In the genomic region with DNA sequence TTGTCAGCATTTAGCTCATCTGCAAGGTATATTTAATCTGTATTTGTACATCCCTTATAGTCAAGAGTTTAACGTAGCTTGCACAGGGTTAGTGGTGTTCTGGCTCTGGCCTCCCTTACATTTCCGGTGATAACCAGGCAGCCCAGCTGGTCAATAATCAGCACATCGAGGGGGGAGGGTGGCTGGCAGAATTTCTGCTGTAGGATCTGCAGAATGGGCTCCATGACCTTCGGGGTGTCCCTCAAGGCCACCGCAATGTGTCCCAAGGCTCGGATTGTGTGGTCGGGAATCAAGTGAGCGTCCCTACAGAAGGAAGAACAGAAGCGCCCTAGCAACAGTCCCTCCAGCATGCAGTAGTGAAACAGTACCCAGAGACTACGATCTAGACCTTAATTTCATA, we compare ENCODE assay signal across 26 cellular contexts. TPM values are rescaled to one million over a fixed set of nuclear protein-coding genes. Genes with fewer than 3 reads are reported as not detected.
A peak's percentile ranks its signal among the peaks of the same experiment; 100 is the strongest.
DNase-seq lines count a peak whose midpoint lies in the region; ATAC-seq, FAIRE-seq and TF ChIP-seq lines count a peak whose summit lies in the region.
"Had no signal": no experiment of that assay in that cellular context is flagged by ENCODE, and none has a peak within 500 bp of the region (broad histone marks: within the 10 kb centered on the region; RNA-seq: fewer than 3 reads in every experiment).

No MANE protein-coding gene starts in this region.

- H3K9ac ChIP-seq in SK-N-SH = no peak overlapping the region
- H3K9ac ChIP-seq: GM23248 had no signal

- H3K27me3 ChIP-seq in SK-N-SH (ENCODE audit: insufficient read depth) (no peaks in the 10 kb centered on the region), tibial artery (no peaks in the 10 kb centered on the region)
- H3K27me3 ChIP-seq: MG63, SJSA1 had no signal

- H3K4me1 ChIP-seq in SK-N-SH (ENCODE audit: control insufficient read depth in 1 of 2, insufficient read depth in 2 of 2, low read depth in 1 of 2, low read length in 1 of 2) (peaks cover 0 to 15% of the 10 kb centered on the region in 2 experiments; a peak in 1 of 4 replicates), tibial artery (no peaks in the 10 kb centered on the region)

- FAIRE-seq in GM12892 (lab: Jason Lieb, UNC) = no peak

- CTCF ChIA-PET in SK-N-SH (lab: Yijun Ruan, JAX) = interaction anchor here (1.0 to 6.8 kb wide), 2 partner anchors 14 to 36 kb away, joined by 4 to 43 read pairs; no protein-coding TSS in a partner anchor

- no peak overlapping the region for H3K4me2 ChIP-seq in SK-N-SH

- peak in 1 of 2 experiments; percentile 28; a peak in 1 of 4 replicates for TF ChIP-seq EP300 in SK-N-SH (IDR thresholded peaks at IDR 0.05; ENCODE audit: borderline replicate concordance in 1 of 2, low read depth in 1 of 2, low read length in 1 of 2)

- POLR2A ChIA-PET in SK-N-SH (lab: Yijun Ruan, JAX) = no interaction called here

- intact Hi-C loops in tibial artery (cut with DNase I; ENCODE audit: low total_unique reads) = no loop called here

- TF ChIP-seq POLR2A in GM12892 (IDR thresholded peaks at IDR 0.05; ENCODE audit: low read depth, low read length) = no peak

- peak; percentile 64 for DNase-seq in SK-N-SH
- no peak for DNase-seq in mesothelial cell of epicardium (ENCODE audit: low spot score in 2 of 2, unreplicated experiment in 2 of 2)
- no peak for DNase-seq in type B pancreatic cell (ENCODE audit: extremely low spot score, unreplicated experiment)
- no peak for DNase-seq in tibial artery
- DNase-seq in GM12892 (ENCODE audit: insufficient read length) = no peak
- DNase-seq in stimulated activated naive CD8-positive, alpha-beta T cell treated with anti-CD3 and anti-CD28 coated beads, Interleukin-15, Interleukin-2, amounts not matched to agents 100 U/mL and 50 U/mL, for 24 hours = no peak
- DNase-seq: DMS53, GM23248, H9, HFFc6, KG1, MG63, NCI-H1105 treated with DMSO at 0.1 percent for 48 hours, NCI-H146, NCI-H1930, NCI-H2107, NCI-H524 treated with DMSO at 0.1 percent for 48 hours, NCI-H774, PC-3, Right ventricle myocardium superior had no signal

- H3K9me3 Mint-ChIP-seq in mesothelial cell of epicardium = no peaks in the 10 kb centered on the region
- no peaks in the 10 kb centered on the region for H3K9me3 Mint-ChIP-seq in type B pancreatic cell
- H3K9me3 Mint-ChIP-seq: H9, HFFc6 had no signal

- H3K4me3 ChIP-seq in SK-N-SH (ENCODE audit: low read depth in 2 of 2, low read length in 1 of 2) (no peak overlapping the region), tibial artery (no peak overlapping the region)
- H3K4me3 ChIP-seq: GM23248, MG63, SJSA1 had no signal

- WGBS in SK-N-SH (ENCODE audit: low lambda C conversion rate) = 74% methylated on average over 2 of the region's 10 CpGs

- H3K36me3 ChIP-seq in SK-N-SH (replicated peaks in 1 of 2; ENCODE audit: control insufficient read depth in 1 of 2, insufficient read depth in 2 of 2, low read length in 1 of 2) = peaks cover 23 to 70% of the 10 kb centered on the region in 2 experiments
- H3K36me3 ChIP-seq in tibial artery = peaks cover 79 to 100% (median 93%) of the 10 kb centered on the region in 3 donors

- H3K27me3 Mint-ChIP-seq in mesothelial cell of epicardium (ENCODE audit: low read depth) = no peaks in the 10 kb centered on the region
- no peaks in the 10 kb centered on the region for H3K27me3 Mint-ChIP-seq in type B pancreatic cell

- ATAC-seq in SK-N-SH treated with all-trans-retinoic acid at 6 μM for 48 hours = no peak
- ATAC-seq in stimulated activated naive CD8-positive, alpha-beta T cell treated with anti-CD3 and anti-CD28 coated beads, Interleukin-15, Interleukin-2, amounts not matched to agents 100 U/mL and 50 U/mL, for 24 hours = no peak
- ATAC-seq: PC-3 had no signal

- H3K27ac ChIP-seq in SK-N-SH (ENCODE audit: low read depth in 2 of 2, low read length in 1 of 2) (peak overlapping the region in 1 of 2 experiments; percentile 77; a peak in 2 of 4 replicates), angular gyrus (ENCODE audit: low read depth, low read length) (peak overlapping the region; percentile 44), tibial artery (no peak overlapping the region)
- H3K27ac ChIP-seq: 22Rv1, GM23248, SJSA1 had no signal

- H3K79me2 ChIP-seq in SK-N-SH (ENCODE audit: insufficient read depth) = no peaks in the 10 kb centered on the region; the same call in 1 of the 2 replicates

- H3K36me3 Mint-ChIP-seq in mesothelial cell of epicardium (peaks cover 41% of the 10 kb centered on the region), type B pancreatic cell (peaks cover 30% of the 10 kb centered on the region)

- no peak overlapping the region for H2AFZ ChIP-seq in SK-N-SH (ENCODE audit: low read depth)
- H2AFZ ChIP-seq: GM23248 had no signal

- H3K4me3 Mint-ChIP-seq in mesothelial cell of epicardium (no peak overlapping the region), type B pancreatic cell (no peak overlapping the region)
- H3K4me3 Mint-ChIP-seq: H9, HFFc6 had no signal

- no peak for TF ChIP-seq RAD21 in SK-N-SH (IDR thresholded peaks at IDR 0.05; ENCODE audit: low read length)

- peaks cover 11% of the 10 kb centered on the region for H3K4me1 Mint-ChIP-seq in mesothelial cell of epicardium
- peaks cover 5% of the 10 kb centered on the region for H3K4me1 Mint-ChIP-seq in type B pancreatic cell (ENCODE audit: unreplicated experiment)

- no peak for TF ChIP-seq CTCF in SK-N-SH (IDR thresholded peaks at IDR 0.05)
- no peak for TF ChIP-seq CTCF in mesothelial cell of epicardium (IDR thresholded peaks at IDR 0.05; ENCODE audit: unreplicated experiment)
- TF ChIP-seq CTCF in type B pancreatic cell (conservative IDR thresholded peaks at IDR 0.05) = no peak
- no peak for TF ChIP-seq CTCF in tibial artery (IDR thresholded peaks at IDR 0.05)

- H3K9me3 ChIP-seq in SK-N-SH = no peaks in the 10 kb centered on the region
- no peaks in the 10 kb centered on the region for H3K9me3 ChIP-seq in tibial artery
- H3K9me3 ChIP-seq: MG63, SJSA1 had no signal

- no peaks in the 10 kb centered on the region for H3K9me2 ChIP-seq in SK-N-SH

- no peaks in the 10 kb centered on the region for H4K20me1 ChIP-seq in SK-N-SH (ENCODE audit: insufficient read depth)

- H3F3A ChIP-seq in SK-N-SH (replicated peaks; ENCODE audit: insufficient read depth) = no peaks in the 10 kb centered on the region

- H3K27ac Mint-ChIP-seq in mesothelial cell of epicardium (peak overlapping the region; percentile 75), type B pancreatic cell (peak overlapping the region; percentile 88)
- H3K27ac Mint-ChIP-seq: HFFc6 had no signal

TF ChIP-seq in SK-N-SH, 30 proteins besides CTCF, POLR2A, EP300 and RAD21:
- TF ChIP-seq FOXJ3 (CRISPR knock-in tag; IDR thresholded peaks at IDR 0.05) (0 out of 2 replicates have a peak, but pooled peaks have one; percentile 23), GABPA (IDR thresholded peaks at IDR 0.05; ENCODE audit: low read depth) (no peak), RXRA (IDR thresholded peaks at IDR 0.05; ENCODE audit: borderline replicate concordance, low read depth) (no peak), FOXM1 (IDR thresholded peaks at IDR 0.05; ENCODE audit: low read depth) (no peak)
- TF ChIP-seq, protein P1, sequence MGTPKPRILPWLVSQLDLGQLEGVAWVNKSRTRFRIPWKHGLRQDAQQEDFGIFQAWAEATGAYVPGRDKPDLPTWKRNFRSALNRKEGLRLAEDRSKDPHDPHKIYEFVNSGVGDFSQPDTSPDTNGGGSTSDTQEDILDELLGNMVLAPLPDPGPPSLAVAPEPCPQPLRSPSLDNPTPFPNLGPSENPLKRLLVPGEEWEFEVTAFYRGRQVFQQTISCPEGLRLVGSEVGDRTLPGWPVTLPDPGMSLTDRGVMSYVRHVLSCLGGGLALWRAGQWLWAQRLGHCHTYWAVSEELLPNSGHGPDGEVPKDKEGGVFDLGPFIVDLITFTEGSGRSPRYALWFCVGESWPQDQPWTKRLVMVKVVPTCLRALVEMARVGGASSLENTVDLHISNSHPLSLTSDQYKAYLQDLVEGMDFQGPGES (IDR thresholded peaks at IDR 0.05; ENCODE audit: low read depth, low read length) = no peak

TF ChIP-seq in SK-N-SH treated with all-trans-retinoic acid at 6 μM for 48 hours, 23 proteins besides CTCF, POLR2A, EP300 and RAD21:
- no peak for TF ChIP-seq PPARA (CRISPR knock-in tag; IDR thresholded peaks at IDR 0.05; ENCODE audit: borderline replicate concordance)
- TF ChIP-seq ZNF70 (CRISPR knock-in tag; IDR thresholded peaks at IDR 0.05) = no peak
- no peak for TF ChIP-seq ZFP30 (CRISPR knock-in tag; IDR thresholded peaks at IDR 0.05)
- TF ChIP-seq ISL1 (CRISPR knock-in tag; IDR thresholded peaks at IDR 0.05) = no peak
- TF ChIP-seq OSR1 (CRISPR knock-in tag; IDR thresholded peaks at IDR 0.05) = no peak
- no peak for TF ChIP-seq RARB (CRISPR knock-in tag; IDR thresholded peaks at IDR 0.05)
- TF ChIP-seq SNAI2 (CRISPR knock-in tag; IDR thresholded peaks at IDR 0.05) = no peak

RNA-seq across cellular contexts. Expression of gene SERPIND1, which starts 25.1 kb away (rescaled TPM):
- 0.05 TPM in 1 of 2 replicates, not detected in the other for polyA plus RNA-seq in SK-N-SH (2012; rRNA removed)
- not detected in 2 replicates for polyA plus RNA-seq in SK-N-SH (2012; cell fraction: cytosol; rRNA removed)
- not detected in 2 replicates for polyA plus RNA-seq in SK-N-SH (2012; cell fraction: nucleus; rRNA removed)
- total RNA-seq in mesothelial cell of epicardium (not detected in 3 replicates), type B pancreatic cell (ENCODE audit: low replicate concordance) (5.6 and 7.1 TPM in 2 replicates)
- 0.70 TPM for polyA plus RNA-seq in GM12892 (2012; ENCODE audit: missing spikeins)
- total RNA-seq: G401, GM23248, H9, SJSA1 had no signal
- polyA plus RNA-seq: BJ had no signal

RNA-seq across cellular contexts. Expression of gene PI4KA, which starts 59.6 kb away (rescaled TPM):
- polyA plus RNA-seq in SK-N-SH (2012; rRNA removed) = 26.3 and 30.0 TPM in 2 replicates
- polyA plus RNA-seq in SK-N-SH (2012; cell fraction: cytosol; rRNA removed) = 14.2 and 19.4 TPM in 2 replicates
- 77.8 and 105 TPM in 2 replicates for polyA plus RNA-seq in SK-N-SH (2012; cell fraction: nucleus; rRNA removed)
- total RNA-seq in mesothelial cell of epicardium = 108 to 110 TPM (median 109 TPM) in 3 replicates
- 119 and 120 TPM in 2 replicates for total RNA-seq in type B pancreatic cell (ENCODE audit: low replicate concordance)
- 27.2 TPM for polyA plus RNA-seq in GM12892 (2012; ENCODE audit: missing spikeins)

RNA-seq across cellular contexts. Expression of gene SNAP29, which starts 59.8 kb away (rescaled TPM):
- 35.7 and 37.3 TPM in 2 replicates for polyA plus RNA-seq in SK-N-SH (2012; rRNA removed)
- polyA plus RNA-seq in SK-N-SH (2012; cell fraction: cytosol; rRNA removed) = 33.8 and 36.0 TPM in 2 replicates
- 15.5 and 21.5 TPM in 2 replicates for polyA plus RNA-seq in SK-N-SH (2012; cell fraction: nucleus; rRNA removed)
- 15.0 to 18.9 TPM (median 15.1 TPM) in 3 replicates for total RNA-seq in mesothelial cell of epicardium
- total RNA-seq in type B pancreatic cell (ENCODE audit: low replicate concordance) = 19.0 and 20.4 TPM in 2 replicates
- 22.3 TPM for polyA plus RNA-seq in GM12892 (2012; ENCODE audit: missing spikeins)
